In genomic region chr5:135609981-135610380, GRCh38 we compare ENCODE assay signal across 21 cellular contexts. TPM values are rescaled to one million over a fixed set of nuclear protein-coding genes. Genes with fewer than 3 reads are reported as not detected.
A peak's percentile ranks its signal among the peaks of the same experiment; 100 is the strongest.
DNase-seq lines count a peak whose midpoint lies in the region; TF ChIP-seq lines count a peak whose summit lies in the region.
"Had no signal": no experiment of that assay in that cellular context is flagged by ENCODE, and none has a peak within 500 bp of the region (broad histone marks: within the 10 kb centered on the region; RNA-seq: fewer than 3 reads in every experiment).

No MANE protein-coding gene starts in this region.

- peak; percentile 4 for DNase-seq in activated CD4-positive, alpha-beta memory T cell treated with anti-CD3 and anti-CD28 coated beads, Interleukin-2, amount 10 ng/mL, durations not matched to agents 7 days and 5 days
- no peak for DNase-seq in activated CD4-positive, alpha-beta memory T cell treated with anti-CD3 and anti-CD28 coated beads for 36 hours
- DNase-seq in esophagus muscularis mucosa (ENCODE audit: extremely low spot score) (peak; percentile 45), osteocyte (ENCODE audit: extremely low spot score, unreplicated experiment) (peak; percentile 25), mucosa of gallbladder (ENCODE audit: low spot score) (no peak), glutamatergic neuron (no peak), UCSD-AML1 (lab: John Stamatoyannopoulos, UW; ENCODE audit: unreplicated experiment) (no peak)
- DNase-seq: AML-193; CD4-positive, alpha-beta memory T cell; DMS153; DMS79; GDM1; GOT3; H7; HFFc6 had no signal

- no peak for TF ChIP-seq EP300 in esophagus muscularis mucosa (IDR thresholded peaks at IDR 0.05)

- POLR2A ChIA-PET in activated CD4-positive, alpha-beta memory T cell treated with anti-CD3 and anti-CD28 coated beads, Interleukin-2, amount 10 ng/mL, durations not matched to agents 7 days and 5 days (lab: Charles Lee) = no interaction called here
- POLR2A ChIA-PET in activated CD4-positive, alpha-beta memory T cell treated with anti-CD3 and anti-CD28 coated beads for 36 hours (lab: Charles Lee) = no interaction called here

- H3K4me3 Mint-ChIP-seq in activated CD4-positive, alpha-beta memory T cell treated with anti-CD3 and anti-CD28 coated beads, Interleukin-2, amount 10 ng/mL, durations not matched to agents 7 days and 5 days = no peak overlapping the region
- no peak overlapping the region for H3K4me3 Mint-ChIP-seq in activated CD4-positive, alpha-beta memory T cell treated with anti-CD3 and anti-CD28 coated beads for 36 hours
- H3K4me3 Mint-ChIP-seq in osteocyte (ENCODE audit: unreplicated experiment) = no peak overlapping the region
- no peak overlapping the region for H3K4me3 Mint-ChIP-seq in glutamatergic neuron (ENCODE audit: unreplicated experiment)
- H3K4me3 Mint-ChIP-seq: CD14-positive monocyte; CD4-positive, alpha-beta memory T cell; HFFc6 had no signal

- TF ChIP-seq POLR2A in esophagus muscularis mucosa (IDR thresholded peaks at IDR 0.05; ENCODE audit: low read depth) = no peak

- no peak overlapping the region for H3K27ac Mint-ChIP-seq in activated CD4-positive, alpha-beta memory T cell treated with anti-CD3 and anti-CD28 coated beads, Interleukin-2, amount 10 ng/mL, durations not matched to agents 7 days and 5 days
- no peak overlapping the region for H3K27ac Mint-ChIP-seq in activated CD4-positive, alpha-beta memory T cell treated with anti-CD3 and anti-CD28 coated beads for 36 hours
- H3K27ac Mint-ChIP-seq in osteocyte (ENCODE audit: unreplicated experiment) = no peak overlapping the region
- no peak overlapping the region for H3K27ac Mint-ChIP-seq in glutamatergic neuron (ENCODE audit: unreplicated experiment)
- H3K27ac Mint-ChIP-seq: CD14-positive monocyte; CD4-positive, alpha-beta memory T cell; HFFc6 had no signal

- no peaks in the 10 kb centered on the region for H3K36me3 Mint-ChIP-seq in activated CD4-positive, alpha-beta memory T cell treated with anti-CD3 and anti-CD28 coated beads, Interleukin-2, amount 10 ng/mL, durations not matched to agents 7 days and 5 days (ENCODE audit: low read depth)
- H3K36me3 Mint-ChIP-seq in activated CD4-positive, alpha-beta memory T cell treated with anti-CD3 and anti-CD28 coated beads for 36 hours = no peaks in the 10 kb centered on the region
- no peaks in the 10 kb centered on the region for H3K36me3 Mint-ChIP-seq in osteocyte (ENCODE audit: unreplicated experiment)
- peaks cover 8% of the 10 kb centered on the region for H3K36me3 Mint-ChIP-seq in glutamatergic neuron (ENCODE audit: unreplicated experiment)
- H3K36me3 Mint-ChIP-seq: CD14-positive monocyte; CD4-positive, alpha-beta memory T cell had no signal

- CTCF ChIA-PET in activated CD4-positive, alpha-beta memory T cell treated with anti-CD3 and anti-CD28 coated beads, Interleukin-2, amount 10 ng/mL, durations not matched to agents 7 days and 5 days (lab: Charles Lee) = no interaction called here
- CTCF ChIA-PET in activated CD4-positive, alpha-beta memory T cell treated with anti-CD3 and anti-CD28 coated beads for 36 hours (lab: Charles Lee) = no interaction called here

- no peak for TF ChIP-seq CTCF in esophagus muscularis mucosa (IDR thresholded peaks at IDR 0.05)
- TF ChIP-seq CTCF in osteocyte (IDR thresholded peaks at IDR 0.05) = no peak
- TF ChIP-seq CTCF in glutamatergic neuron (IDR thresholded peaks at IDR 0.05; ENCODE audit: partially characterized antibody, unreplicated experiment) = no peak

- H3K36me3 ChIP-seq in esophagus muscularis mucosa = no peaks in the 10 kb centered on the region
- H3K36me3 ChIP-seq: BLaER1 had no signal

- peaks cover 0 to 7% (median 0%) of the 10 kb centered on the region in 4 donors for H3K27me3 ChIP-seq in esophagus muscularis mucosa
- H3K27me3 ChIP-seq: BLaER1 had no signal

- H3K27ac ChIP-seq in esophagus muscularis mucosa (replicated peaks in 1 of 4) = no peak overlapping the region
- H3K27ac ChIP-seq: 22Rv1, A549, BLaER1, HL-60 had no signal

- 66% methylated on average over 4 of the region's 4 CpGs for WGBS in esophagus muscularis mucosa

- no peaks in the 10 kb centered on the region for H3K9me3 Mint-ChIP-seq in activated CD4-positive, alpha-beta memory T cell treated with anti-CD3 and anti-CD28 coated beads, Interleukin-2, amount 10 ng/mL, durations not matched to agents 7 days and 5 days
- no peaks in the 10 kb centered on the region for H3K9me3 Mint-ChIP-seq in activated CD4-positive, alpha-beta memory T cell treated with anti-CD3 and anti-CD28 coated beads for 36 hours
- H3K9me3 Mint-ChIP-seq in osteocyte (ENCODE audit: unreplicated experiment) (no peaks in the 10 kb centered on the region), glutamatergic neuron (ENCODE audit: unreplicated experiment) (peaks cover 1% of the 10 kb centered on the region)
- H3K9me3 Mint-ChIP-seq: HFFc6 had no signal

- H3K4me1 ChIP-seq in esophagus muscularis mucosa = no peaks in the 10 kb centered on the region
- H3K4me1 ChIP-seq: A549, BLaER1 had no signal

- no peaks in the 10 kb centered on the region for H3K4me1 Mint-ChIP-seq in activated CD4-positive, alpha-beta memory T cell treated with anti-CD3 and anti-CD28 coated beads, Interleukin-2, amount 10 ng/mL, durations not matched to agents 7 days and 5 days
- no peaks in the 10 kb centered on the region for H3K4me1 Mint-ChIP-seq in activated CD4-positive, alpha-beta memory T cell treated with anti-CD3 and anti-CD28 coated beads for 36 hours (ENCODE audit: low read depth)
- H3K4me1 Mint-ChIP-seq in osteocyte (ENCODE audit: unreplicated experiment) (no peaks in the 10 kb centered on the region), glutamatergic neuron (ENCODE audit: low read depth, unreplicated experiment) (no peaks in the 10 kb centered on the region)
- H3K4me1 Mint-ChIP-seq: CD14-positive monocyte; CD4-positive, alpha-beta memory T cell had no signal

- intact Hi-C loops in activated CD4-positive, alpha-beta memory T cell treated with anti-CD3 and anti-CD28 coated beads for 36 hours (cut with micrococcal nuclease) = no loop called here
- intact Hi-C loops in esophagus muscularis mucosa (cut with DNase I) = no loop called here

- no peak overlapping the region for H3K4me3 ChIP-seq in esophagus muscularis mucosa
- H3K4me3 ChIP-seq: A549, BLaER1 had no signal

- H3K9me3 ChIP-seq in esophagus muscularis mucosa = no peaks in the 10 kb centered on the region
- H3K9me3 ChIP-seq: A549 had no signal

- H3K27me3 Mint-ChIP-seq in activated CD4-positive, alpha-beta memory T cell treated with anti-CD3 and anti-CD28 coated beads, Interleukin-2, amount 10 ng/mL, durations not matched to agents 7 days and 5 days = peaks cover 13% of the 10 kb centered on the region
- peaks cover 17% of the 10 kb centered on the region for H3K27me3 Mint-ChIP-seq in activated CD4-positive, alpha-beta memory T cell treated with anti-CD3 and anti-CD28 coated beads for 36 hours
- H3K27me3 Mint-ChIP-seq in osteocyte (ENCODE audit: unreplicated experiment) = peaks cover 52% of the 10 kb centered on the region
- H3K27me3 Mint-ChIP-seq in glutamatergic neuron (ENCODE audit: unreplicated experiment) = no peaks in the 10 kb centered on the region

RNA-seq across cellular contexts. Expression of gene CXCL14, which starts 31.2 kb away (rescaled TPM):
- total RNA-seq in activated CD4-positive, alpha-beta memory T cell treated with anti-CD3 and anti-CD28 coated beads, Interleukin-2, amount 10 ng/mL, durations not matched to agents 7 days and 5 days = not detected
- not detected for total RNA-seq in activated CD4-positive, alpha-beta memory T cell treated with anti-CD3 and anti-CD28 coated beads for 36 hours
- total RNA-seq in esophagus muscularis mucosa (1 to 10 TPM in 3 of 4 donors, under 1 TPM in 1; 0.42 to 4.0 (median 2.6) TPM), osteocyte (0.16 TPM in 1 of 2 replicates, not detected in the other), mucosa of gallbladder (4.7 TPM), glutamatergic neuron (ENCODE audit: unreplicated experiment) (0.32 TPM)
- total RNA-seq: CD4-positive, alpha-beta memory T cell; HT1080 had no signal

Comparison
In these comparisons a context has a peak if more than half of its experiments do, and no peak if none do; other contexts are left out.
1. DNase-seq: peak in activated CD4-positive, alpha-beta memory T cell treated with anti-CD3 and anti-CD28 coated beads, Interleukin-2, amount 10 ng/mL, durations not matched to agents 7 days and 5 days (single experiment), esophagus muscularis mucosa (single experiment) and osteocyte (single experiment); none in activated CD4-positive, alpha-beta memory T cell treated with anti-CD3 and anti-CD28 coated beads for 36 hours (single experiment), mucosa of gallbladder (single experiment), glutamatergic neuron (single experiment) and UCSD-AML1 (single experiment).